Comparison of ENCODE assay signal across 8 cellular contexts in genomic region chr7:43108255-43109011, GRCh38. TPM values are rescaled to one million over a fixed set of nuclear protein-coding genes. Genes with fewer than 3 reads are reported as not detected.
A peak's percentile ranks its signal among the peaks of the same experiment; 100 is the strongest.
DNase-seq lines count a peak whose midpoint lies in the region; ATAC-seq and TF ChIP-seq lines count a peak whose summit lies in the region.

No MANE protein-coding gene starts in this region.

- peak overlapping the region; percentile 63 for H2AFZ ChIP-seq in OCI-LY3 (ENCODE audit: low read depth, low read length)

- peaks cover 56% of the 10 kb centered on the region for H3K27me3 Mint-ChIP-seq in activated T-helper 2 cell treated with anti-CD3 and anti-CD28 coated beads, Interferon-gamma antibody, Interleukin-2, Interleukin-4, amounts not matched to agents 10 μg/mL and 5 μg/mL and 100 μg/mL, durations not matched to agents 14 hours and 24 hours and 36 hours (ENCODE audit: low read depth)

- no peaks in the 10 kb centered on the region for H3K4me1 Mint-ChIP-seq in activated T-helper 2 cell treated with anti-CD3 and anti-CD28 coated beads, Interferon-gamma antibody, Interleukin-2, Interleukin-4, amounts not matched to agents 10 μg/mL and 5 μg/mL and 100 μg/mL, durations not matched to agents 14 hours and 24 hours and 36 hours (ENCODE audit: low read depth)

- intact Hi-C loops in activated T-helper 2 cell treated with anti-CD3 and anti-CD28 coated beads, Interferon-gamma antibody, Interleukin-2, Interleukin-4, amounts not matched to agents 10 μg/mL and 5 μg/mL and 100 μg/mL, durations not matched to agents 14 hours and 24 hours and 36 hours (cut with micrococcal nuclease) = loop anchor here (1.0 kb wide), 1 partner anchor 167 kb away; no protein-coding TSS in a partner anchor
- intact Hi-C loops in Right ventricle myocardium superior (cut with DNase I) = loop anchor here (5.0 kb wide), 1 partner anchor 166 kb away; no protein-coding TSS in a partner anchor

- ATAC-seq in GM19324 (IDR thresholded peaks at IDR 0.05; ENCODE audit: low FRiP score, unreplicated experiment) (peak; percentile 83), HG03196 (IDR thresholded peaks at IDR 0.05; ENCODE audit: unreplicated experiment) (peak; percentile 85), Right ventricle myocardium superior (ENCODE audit: poor library complexity) (peak; percentile 71)

- H3K4me1 ChIP-seq in OCI-LY3 (ENCODE audit: low read length) = peaks cover 7% of the 10 kb centered on the region

- no peaks in the 10 kb centered on the region for H3K36me3 ChIP-seq in OCI-LY3 (replicated peaks; ENCODE audit: low read depth, low read length)

- no peak overlapping the region for H3K4me3 ChIP-seq in OCI-LY3 (ENCODE audit: low read length)

- H3K27me3 ChIP-seq in OCI-LY3 (ENCODE audit: low read depth, low read length) = no peaks in the 10 kb centered on the region; the same call in 1 of the 2 replicates

- peak; percentile 75 for DNase-seq in D341Med (ENCODE audit: low spot score)
- DNase-seq in activated T-helper 2 cell treated with anti-CD3 and anti-CD28 coated beads, Interferon-gamma antibody, Interleukin-2, Interleukin-4, amounts not matched to agents 10 μg/mL and 5 μg/mL and 100 μg/mL, durations not matched to agents 14 hours and 24 hours and 36 hours (ENCODE audit: low spot score) = peak; percentile 24
- DNase-seq in Right ventricle myocardium superior = peak; percentile 80
- DNase-seq in pulmonary artery endothelial cell (ENCODE audit: low read depth, low spot score) = peak; percentile 2
- no peak for DNase-seq in mesenteric fat pad (ENCODE audit: low spot score)

- H3K9me3 Mint-ChIP-seq in activated T-helper 2 cell treated with anti-CD3 and anti-CD28 coated beads, Interferon-gamma antibody, Interleukin-2, Interleukin-4, amounts not matched to agents 10 μg/mL and 5 μg/mL and 100 μg/mL, durations not matched to agents 14 hours and 24 hours and 36 hours = no peaks in the 10 kb centered on the region

- H4K20me1 ChIP-seq in OCI-LY3 (ENCODE audit: insufficient read depth, low read length) = no peaks in the 10 kb centered on the region

- no peak overlapping the region for H3K9ac ChIP-seq in OCI-LY3 (ENCODE audit: low read length)

- H3K27ac ChIP-seq in OCI-LY3 (ENCODE audit: low read length) = no peak overlapping the region

- no peak overlapping the region for H3K27ac Mint-ChIP-seq in activated T-helper 2 cell treated with anti-CD3 and anti-CD28 coated beads, Interferon-gamma antibody, Interleukin-2, Interleukin-4, amounts not matched to agents 10 μg/mL and 5 μg/mL and 100 μg/mL, durations not matched to agents 14 hours and 24 hours and 36 hours

- H3K9me3 ChIP-seq in OCI-LY3 (ENCODE audit: insufficient read depth, low read length) = no peaks in the 10 kb centered on the region

- H3K4me3 Mint-ChIP-seq in activated T-helper 2 cell treated with anti-CD3 and anti-CD28 coated beads, Interferon-gamma antibody, Interleukin-2, Interleukin-4, amounts not matched to agents 10 μg/mL and 5 μg/mL and 100 μg/mL, durations not matched to agents 14 hours and 24 hours and 36 hours (ENCODE audit: low read depth) = no peak overlapping the region

- H3K79me2 ChIP-seq in OCI-LY3 (ENCODE audit: low read length) = no peaks in the 10 kb centered on the region

- no peaks in the 10 kb centered on the region for H3K36me3 Mint-ChIP-seq in activated T-helper 2 cell treated with anti-CD3 and anti-CD28 coated beads, Interferon-gamma antibody, Interleukin-2, Interleukin-4, amounts not matched to agents 10 μg/mL and 5 μg/mL and 100 μg/mL, durations not matched to agents 14 hours and 24 hours and 36 hours (ENCODE audit: low read depth)

- peak; percentile 83 for TF ChIP-seq CTCF in OCI-LY3 (IDR thresholded peaks at IDR 0.05; ENCODE audit: low read depth, low read length)

- H3K4me2 ChIP-seq in OCI-LY3 (ENCODE audit: low read length) = peak overlapping the region; percentile 24

RNA-seq across cellular contexts. Expression of gene HECW1, which starts 4.0 kb away (rescaled TPM):
- not detected in 2 replicates for total RNA-seq in activated T-helper 2 cell treated with anti-CD3 and anti-CD28 coated beads, Interferon-gamma antibody, Interleukin-2, Interleukin-4, amounts not matched to agents 10 μg/mL and 5 μg/mL and 100 μg/mL, durations not matched to agents 14 hours and 24 hours and 36 hours
- total RNA-seq in Right ventricle myocardium superior (not detected), pulmonary artery endothelial cell (not detected in 2 replicates), mesenteric fat pad (2.6 TPM)
